ENCODE assay signal across 8 cellular contexts in the genomic region with DNA sequence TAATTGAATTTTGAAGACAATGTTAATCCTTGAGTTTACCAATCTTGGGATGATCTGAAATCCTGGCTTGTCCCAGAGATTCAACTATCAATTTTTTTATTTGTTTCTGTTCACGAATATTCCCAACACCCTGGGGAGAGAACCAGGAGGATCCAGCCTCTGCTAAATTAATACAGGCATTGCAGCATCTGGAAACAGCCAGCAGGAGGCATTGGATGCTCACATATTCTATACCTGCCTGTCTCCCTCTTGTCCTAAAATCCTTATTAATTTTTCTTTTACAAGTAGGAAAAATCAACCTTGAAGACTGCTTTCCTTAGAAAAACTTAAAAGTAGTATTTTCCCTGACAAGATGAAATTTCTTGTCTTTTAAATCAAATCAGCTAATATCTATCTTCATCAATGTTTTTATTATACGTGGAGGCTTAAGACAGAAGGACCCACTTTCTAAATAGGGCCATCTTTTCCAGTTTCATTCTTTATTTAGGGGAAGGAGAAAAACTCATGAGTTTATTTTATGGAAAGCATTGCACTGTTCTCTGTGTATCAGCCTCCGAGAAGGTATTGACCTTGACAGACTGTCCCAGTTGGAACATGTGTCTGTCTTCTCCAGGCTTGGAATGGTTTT.
DNase-seq lines count a peak whose midpoint lies in the region; ATAC-seq and TF ChIP-seq lines count a peak whose summit lies in the region.

No MANE protein-coding gene starts in this region.

- TF ChIP-seq CTCF in AG10803 (conservative IDR thresholded peaks at IDR 0.05; ENCODE audit: low read length) = peak; percentile 94
- TF ChIP-seq CTCF in GM12874 (IDR thresholded peaks at IDR 0.05; ENCODE audit: insufficient read depth, low read depth, low read length) = peak; percentile 70
- peak; percentile 71 for TF ChIP-seq CTCF in MCF 10A (IDR thresholded peaks at IDR 0.05; ENCODE audit: unreplicated experiment)
- peak; percentile 90 for TF ChIP-seq CTCF in kidney epithelial cell (IDR thresholded peaks at IDR 0.05; ENCODE audit: insufficient read depth, low read length, poor library complexity, severe bottlenecking)
- TF ChIP-seq CTCF in tibial artery (IDR thresholded peaks at IDR 0.05) = peak; percentile 76 to 85

- H3K27ac Mint-ChIP-seq in MCF 10A (ENCODE audit: low read depth, unreplicated experiment) = no peak overlapping the region
- no peak overlapping the region for H3K27ac Mint-ChIP-seq in activated naive CD4-positive, alpha-beta T cell treated with anti-CD3 and anti-CD28 coated beads, Interleukin-2, amount 50 U/mL, for 72 hours

- no peaks in the 10 kb centered on the region for H3K27me3 ChIP-seq in kidney epithelial cell (ENCODE audit: control insufficient read depth, insufficient read depth, low read length)
- peaks cover 0 to 9% of the 10 kb centered on the region in 2 donors for H3K27me3 ChIP-seq in tibial artery

- no peak overlapping the region for H3K27ac ChIP-seq in tibial artery

- intact Hi-C loops in MCF 10A (cut with micrococcal nuclease) (loop anchor here (1.0 kb wide), 3 partner anchors 842 to 1138 kb away; no protein-coding TSS in a partner anchor), tibial artery (cut with DNase I; ENCODE audit: low total_unique reads) (loop anchor here (10.0 kb wide), 1 partner anchor 843 kb away; a partner anchor contains a TSS)

- no peaks in the 10 kb centered on the region for H3K36me3 Mint-ChIP-seq in MCF 10A (ENCODE audit: insufficient read depth, unreplicated experiment)
- no peaks in the 10 kb centered on the region for H3K36me3 Mint-ChIP-seq in activated naive CD4-positive, alpha-beta T cell treated with anti-CD3 and anti-CD28 coated beads, Interleukin-2, amount 50 U/mL, for 72 hours

- no TSS peak for BruUV-seq in MCF 10A (replicated peaks; lab: Mats Ljungman, UMichigan)

- H3K4me3 ChIP-seq in AG10803 (ENCODE audit: low read length) (no peak overlapping the region), kidney epithelial cell (ENCODE audit: low read depth, low read length) (no peak overlapping the region), tibial artery (no peak overlapping the region)

- H3K4me3 Mint-ChIP-seq in MCF 10A (ENCODE audit: unreplicated experiment) = no peak overlapping the region

- H3K4me1 Mint-ChIP-seq in MCF 10A (ENCODE audit: insufficient read depth, unreplicated experiment) = no peaks in the 10 kb centered on the region

- CTCF ChIA-PET in MCF 10A (lab: Yijun Ruan, JAX) = interaction anchor here (0.6 to 3.2 kb wide), 28 partner anchors 8 to 1223 kb away, joined by 3 to 15 read pairs (median 4); no protein-coding TSS in a partner anchor

- POLR2A ChIA-PET in MCF 10A (lab: Yijun Ruan, JAX) = interaction anchor here (0.5 kb wide), 1 partner anchor 1372 kb away, joined by 3 read pairs; no protein-coding TSS in a partner anchor

- H3K27me3 Mint-ChIP-seq in MCF 10A (ENCODE audit: insufficient read depth, unreplicated experiment) = no peaks in the 10 kb centered on the region

- DNase-seq in AG10803 (ENCODE audit: low read depth) (peak; percentile 48), NCI-H2227 (lab: John Stamatoyannopoulos, UW; ENCODE audit: unreplicated experiment) (peak; percentile 48), MCF 10A (ENCODE audit: unreplicated experiment) (peak; percentile 69), kidney epithelial cell (ENCODE audit: low read depth) (no peak), tibial artery (peak in 1 of 2 donors; percentile 47)
- no peak for DNase-seq in activated naive CD4-positive, alpha-beta T cell treated with anti-CD3 and anti-CD28 coated beads, Interleukin-2, amount 50 U/mL, for 72 hours (ENCODE audit: low spot score in 2 of 2)

- ATAC-seq in HG02678 (IDR thresholded peaks at IDR 0.05; ENCODE audit: unreplicated experiment) = no peak
- ATAC-seq in activated naive CD4-positive, alpha-beta T cell treated with anti-CD3 and anti-CD28 coated beads, Interleukin-2, amount 50 U/mL, for 72 hours = no peak

- H3K36me3 ChIP-seq in kidney epithelial cell (ENCODE audit: control insufficient read depth, insufficient read depth, low read length) (no peaks in the 10 kb centered on the region), tibial artery (no peaks in the 10 kb centered on the region)

- H3K9me3 ChIP-seq in tibial artery = no peaks in the 10 kb centered on the region

- no peaks in the 10 kb centered on the region for H3K9me3 Mint-ChIP-seq in MCF 10A (ENCODE audit: unreplicated experiment)
- H3K9me3 Mint-ChIP-seq in activated naive CD4-positive, alpha-beta T cell treated with anti-CD3 and anti-CD28 coated beads, Interleukin-2, amount 50 U/mL, for 72 hours = no peaks in the 10 kb centered on the region

- peaks cover 0 to 9% (median 2%) of the 10 kb centered on the region in 4 donors for H3K4me1 ChIP-seq in tibial artery

Comparison
In these comparisons a context has a peak if more than half of its experiments do, and no peak if none do; other contexts are left out.
1. DNase-seq: peak in AG10803 (single experiment), NCI-H2227 (single experiment) and MCF 10A (single experiment); none in kidney epithelial cell (single experiment) and activated naive CD4-positive, alpha-beta T cell treated with anti-CD3 and anti-CD28 coated beads, Interleukin-2, amount 50 U/mL, for 72 hours (0 of 2).
2. Peak in every context shown above with its lines, with median percentiles within 50 percentile points of each other: CTCF ChIP-seq.